Comparison of ENCODE assay signal across 27 cellular contexts in the genomic region with DNA sequence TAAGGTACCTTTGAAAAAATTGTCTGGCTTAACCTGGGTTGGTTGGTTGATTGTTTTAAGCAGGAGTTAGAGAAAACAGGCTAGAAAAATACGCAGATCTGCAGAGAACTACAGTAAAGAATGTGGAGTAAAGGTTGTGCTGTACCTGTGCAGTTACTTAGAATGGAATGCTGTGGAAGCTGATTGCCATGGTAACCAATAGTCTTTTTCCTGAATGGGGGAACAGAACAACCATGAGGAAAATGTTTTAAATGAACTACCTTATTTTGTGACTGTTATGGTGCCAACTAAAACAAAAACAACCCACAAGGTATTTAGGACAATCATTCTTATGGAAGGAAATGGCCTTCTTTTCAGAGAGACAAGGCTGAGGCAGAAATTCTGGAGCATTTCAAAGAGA. TPM values are rescaled to one million over a fixed set of nuclear protein-coding genes. Genes with fewer than 3 reads are reported as not detected.
DNase-seq lines count a peak whose midpoint lies in the region; ATAC-seq, FAIRE-seq and TF ChIP-seq lines count a peak whose summit lies in the region.
"Had no signal": no experiment of that assay in that cellular context is flagged by ENCODE, and none has a peak within 500 bp of the region (broad histone marks: within the 10 kb centered on the region; RNA-seq: fewer than 3 reads in every experiment).

No MANE protein-coding gene starts in this region.

- H2AFZ ChIP-seq in astrocyte (ENCODE audit: low read depth, low read length), result no peak overlapping the region
- H2AFZ ChIP-seq in smooth muscle cell (ENCODE audit: low read depth), result peak overlapping the region; percentile 22

- no peak overlapping the region for H3K4me3 Mint-ChIP-seq in activated T-cell treated with anti-CD3 and anti-CD28 coated beads, Interleukin-2, amount 50 U/mL, for 72 hours
- no peak overlapping the region for H3K4me3 Mint-ChIP-seq in astrocyte (ENCODE audit: unreplicated experiment)
- H3K4me3 Mint-ChIP-seq: activated CD4-positive, alpha-beta T cell treated with anti-CD3 and anti-CD28 coated beads for 36 hours; activated CD8-positive, alpha-beta T cell treated with anti-CD3 and anti-CD28 coated beads for 36 hours; CD14-positive monocyte; effector memory CD8-positive, alpha-beta T cell; natural killer cell treated with Interleukin-12 subunit alpha and Interleukin-12 subunit beta and Interleukin-15 and Interleukin-18, amount 100 ng/mL, for 72 hours had no signal

- 65% methylated on average over 1 of the region's 1 CpG for WGBS in smooth muscle cell (ENCODE audit: low lambda C conversion rate)

- H3K27ac Mint-ChIP-seq in activated T-cell treated with anti-CD3 and anti-CD28 coated beads, Interleukin-2, amount 50 U/mL, for 72 hours, result peak overlapping the region; percentile 17
- H3K27ac Mint-ChIP-seq in astrocyte (ENCODE audit: unreplicated experiment), result no peak overlapping the region
- H3K27ac Mint-ChIP-seq: activated CD4-positive, alpha-beta T cell treated with anti-CD3 and anti-CD28 coated beads for 36 hours; activated CD8-positive, alpha-beta T cell treated with anti-CD3 and anti-CD28 coated beads for 36 hours; CD14-positive monocyte; effector memory CD8-positive, alpha-beta T cell; natural killer cell treated with Interleukin-12 subunit alpha and Interleukin-12 subunit beta and Interleukin-15 and Interleukin-18, amount 100 ng/mL, for 72 hours had no signal

- H3K27me3 ChIP-seq in astrocyte (ENCODE audit: insufficient read depth, low read length) (no peaks in the 10 kb centered on the region), smooth muscle cell (ENCODE audit: low read depth) (no peaks in the 10 kb centered on the region)
- H3K27me3 ChIP-seq: ascending aorta had no signal

- H3K9me3 Mint-ChIP-seq in activated T-cell treated with anti-CD3 and anti-CD28 coated beads, Interleukin-2, amount 50 U/mL, for 72 hours, result no peaks in the 10 kb centered on the region
- H3K9me3 Mint-ChIP-seq in astrocyte (ENCODE audit: unreplicated experiment), result no peaks in the 10 kb centered on the region
- H3K9me3 Mint-ChIP-seq: activated CD8-positive, alpha-beta T cell treated with anti-CD3 and anti-CD28 coated beads for 36 hours; effector memory CD8-positive, alpha-beta T cell; natural killer cell treated with Interleukin-12 subunit alpha and Interleukin-12 subunit beta and Interleukin-15 and Interleukin-18, amount 100 ng/mL, for 72 hours had no signal

- no peaks in the 10 kb centered on the region for H4K20me1 ChIP-seq in astrocyte (ENCODE audit: insufficient read depth, low read length)
- no peaks in the 10 kb centered on the region for H4K20me1 ChIP-seq in smooth muscle cell (ENCODE audit: low read depth)

- H3K4me3 ChIP-seq in astrocyte (ENCODE audit: insufficient read depth, low read depth, low read length), result no peak overlapping the region
- no peak overlapping the region for H3K4me3 ChIP-seq in smooth muscle cell
- H3K4me3 ChIP-seq: ascending aorta, lung, skin epidermis had no signal

- H3K9ac ChIP-seq in astrocyte (ENCODE audit: low read length) (no peak overlapping the region), smooth muscle cell (ENCODE audit: low read depth) (no peak overlapping the region)

- DNase-seq in activated T-cell treated with anti-CD3 and anti-CD28 coated beads, Interleukin-2, amount 50 U/mL, for 72 hours, result no peak
- DNase-seq in activated T-cell treated with anti-CD3 and anti-CD28 coated beads for 4 hours (no peak), astrocyte (ENCODE audit: low read depth) (peak; percentile 35), kidney tubule cell (ENCODE audit: low spot score) (peak; percentile 44), smooth muscle cell (lab: John Stamatoyannopoulos, UW; ENCODE audit: unreplicated experiment) (no peak), KG1 (lab: John Stamatoyannopoulos, UW) (no peak), medulla oblongata (ENCODE audit: extremely low spot score) (no peak), DMS 273 (lab: John Stamatoyannopoulos, UW; ENCODE audit: unreplicated experiment) (no peak)
- DNase-seq: activated CD4-positive, alpha-beta T cell treated with anti-CD3 and anti-CD28 coated beads for 36 hours; activated CD8-positive, alpha-beta T cell treated with anti-CD3 and anti-CD28 coated beads for 36 hours; activated gamma-delta T cell; Calu3; central memory CD4-positive, alpha-beta T cell; effector memory CD8-positive, alpha-beta T cell; erythroblast; islet precursor cell; NCI-H1048; NCI-H1694; NCI-H2171; SIG-M5; stimulated activated naive CD4-positive, alpha-beta T cell had no signal

- peaks cover 20% of the 10 kb centered on the region for H3K4me1 Mint-ChIP-seq in activated T-cell treated with anti-CD3 and anti-CD28 coated beads, Interleukin-2, amount 50 U/mL, for 72 hours (ENCODE audit: low read depth)
- peaks cover 2% of the 10 kb centered on the region for H3K4me1 Mint-ChIP-seq in astrocyte (ENCODE audit: low read depth, unreplicated experiment)

- peaks cover 0 to 2% of the 10 kb centered on the region in 2 donors for H3K36me3 Mint-ChIP-seq in activated T-cell treated with anti-CD3 and anti-CD28 coated beads, Interleukin-2, amount 50 U/mL, for 72 hours (ENCODE audit: insufficient read depth in 2 of 2)
- H3K36me3 Mint-ChIP-seq in astrocyte (ENCODE audit: low read depth, unreplicated experiment), result no peaks in the 10 kb centered on the region
- H3K36me3 Mint-ChIP-seq: natural killer cell treated with Interleukin-12 subunit alpha and Interleukin-12 subunit beta and Interleukin-15 and Interleukin-18, amount 100 ng/mL, for 72 hours had no signal

- FAIRE-seq in astrocyte (lab: Jason Lieb, UNC), result no peak
- FAIRE-seq: H54 had no signal

- H3K36me3 ChIP-seq in astrocyte (ENCODE audit: insufficient read depth, low read length) (no peaks in the 10 kb centered on the region), smooth muscle cell (ENCODE audit: low read depth) (no peaks in the 10 kb centered on the region)
- H3K36me3 ChIP-seq: ascending aorta had no signal

- no peaks in the 10 kb centered on the region for H3K9me3 ChIP-seq in astrocyte (ENCODE audit: insufficient read depth, low read depth, low read length)
- H3K9me3 ChIP-seq in smooth muscle cell (replicated peaks; ENCODE audit: low read depth), result no peaks in the 10 kb centered on the region
- H3K9me3 ChIP-seq: ascending aorta had no signal

- no peaks in the 10 kb centered on the region for H3F3A ChIP-seq in smooth muscle cell (ENCODE audit: low read depth)

- no peak for ATAC-seq in activated T-cell treated with anti-CD3 and anti-CD28 coated beads, Interleukin-2, amount 50 U/mL, for 72 hours (replicated peaks in 1 of 2)
- ATAC-seq: activated CD4-positive, alpha-beta T cell treated with anti-CD3 and anti-CD28 coated beads for 36 hours; activated CD8-positive, alpha-beta T cell treated with anti-CD3 and anti-CD28 coated beads for 36 hours; effector memory CD8-positive, alpha-beta T cell; natural killer cell treated with Interleukin-12 subunit alpha and Interleukin-12 subunit beta and Interleukin-15 and Interleukin-18, amount 100 ng/mL, for 72 hours had no signal

- H3K79me2 ChIP-seq in astrocyte (ENCODE audit: insufficient read depth, low read length), result no peaks in the 10 kb centered on the region
- no peaks in the 10 kb centered on the region for H3K79me2 ChIP-seq in smooth muscle cell (ENCODE audit: low read depth)

- TF ChIP-seq CTCF in astrocyte (IDR thresholded peaks at IDR 0.05; ENCODE audit: insufficient read depth, low read depth, low read length), result no peak
- TF ChIP-seq CTCF in smooth muscle cell (IDR thresholded peaks at IDR 0.05; ENCODE audit: borderline replicate concordance, insufficient read depth, poor library complexity, severe bottlenecking), result no peak

- no peaks in the 10 kb centered on the region for H3K27me3 Mint-ChIP-seq in activated T-cell treated with anti-CD3 and anti-CD28 coated beads, Interleukin-2, amount 50 U/mL, for 72 hours (ENCODE audit: low read depth)
- no peaks in the 10 kb centered on the region for H3K27me3 Mint-ChIP-seq in astrocyte (ENCODE audit: low read depth, unreplicated experiment)

- H3K27ac ChIP-seq in astrocyte (ENCODE audit: low read depth, low read length) (no peak overlapping the region), smooth muscle cell (ENCODE audit: low read depth) (peak overlapping the region; percentile 53)
- H3K27ac ChIP-seq: ascending aorta, skin epidermis had no signal

- H3K4me2 ChIP-seq in astrocyte (ENCODE audit: low read length), result no peak overlapping the region
- H3K4me2 ChIP-seq in smooth muscle cell, result no peak overlapping the region

- H3K4me1 ChIP-seq in astrocyte (ENCODE audit: insufficient read depth, low read length), result peaks cover 6% of the 10 kb centered on the region
- H3K4me1 ChIP-seq in smooth muscle cell (ENCODE audit: low read depth), result peaks cover 7% of the 10 kb centered on the region
- H3K4me1 ChIP-seq: ascending aorta had no signal

RNA-seq across cellular contexts. Expression of a gene that starts 4.8 kb away (rescaled TPM):
- 1 to 10 TPM; 7.3 to 9.7 TPM for total RNA-seq in activated T-cell treated with anti-CD3 and anti-CD28 coated beads, Interleukin-2, amount 50 U/mL, for 72 hours
- total RNA-seq in astrocyte, result 19.0 and 26.9 TPM in 2 replicates
- 12.7 and 14.9 TPM in 2 replicates for total RNA-seq in smooth muscle cell
- polyA plus RNA-seq in smooth muscle cell, result 4.4 and 7.2 TPM in 2 replicates

Comparison
In these comparisons a context has a peak if more than half of its experiments do, and no peak if none do; other contexts are left out.
1. DNase-seq: peak in astrocyte (single experiment) and kidney tubule cell (single experiment); none in activated T-cell treated with anti-CD3 and anti-CD28 coated beads, Interleukin-2, amount 50 U/mL, for 72 hours (0 of 2), activated T-cell treated with anti-CD3 and anti-CD28 coated beads for 4 hours (single experiment), smooth muscle cell (single experiment), KG1 (single experiment), medulla oblongata (single experiment) and DMS 273 (single experiment).